In genomic region chr11:18080451-18080850, GRCh38 we compare ENCODE assay signal across 25 cellular contexts. TPM values are rescaled to one million over a fixed set of nuclear protein-coding genes. Genes with fewer than 3 reads are reported as not detected.
DNase-seq lines count a peak whose midpoint lies in the region; ATAC-seq and TF ChIP-seq lines count a peak whose summit lies in the region.
"Had no signal": no experiment of that assay in that cellular context is flagged by ENCODE, and none has a peak within 500 bp of the region (broad histone marks: within the 10 kb centered on the region; RNA-seq: fewer than 3 reads in every experiment).

No MANE protein-coding gene starts in this region.

- peaks cover 23% of the 10 kb centered on the region for H3K36me3 ChIP-seq in PC-3 (ENCODE audit: low read depth, low read length)
- peaks cover 80% of the 10 kb centered on the region for H3K36me3 ChIP-seq in OCI-LY7 (ENCODE audit: insufficient read depth, low read length)

- no peak for ATAC-seq in activated naive CD8-positive, alpha-beta T cell treated with anti-CD3 and anti-CD28 coated beads, Interleukin-2, amount 50 U/mL, for 24 hours
- ATAC-seq in PC-3: peak; percentile 27; the same call in 1 of the 2 replicates
- ATAC-seq: A549; CD8-positive, alpha-beta T cell had no signal

- H3K79me2 ChIP-seq in PC-3 (ENCODE audit: low read length) (no peaks in the 10 kb centered on the region), OCI-LY7 (ENCODE audit: insufficient read depth, low read depth, low read length) (no peaks in the 10 kb centered on the region)

- H3K9me3 Mint-ChIP-seq in activated naive CD8-positive, alpha-beta T cell treated with anti-CD3 and anti-CD28 coated beads, Interleukin-2, amount 50 U/mL, for 24 hours: no peaks in the 10 kb centered on the region
- H3K9me3 Mint-ChIP-seq in activated naive CD8-positive, alpha-beta T cell treated with anti-CD3 and anti-CD28 coated beads for 36 hours: no peaks in the 10 kb centered on the region
- H3K9me3 Mint-ChIP-seq: CD8-positive, alpha-beta T cell had no signal

- intact Hi-C loops in PC-3 (cut with micrococcal nuclease) (loop anchor here (5.0 kb wide), 1 partner anchor 88 kb away; no protein-coding TSS in a partner anchor), OCI-LY7 (cut with micrococcal nuclease; ENCODE audit: unreplicated experiment) (no loop called here)

- CTCF ChIA-PET in PC-3 (lab: Charles Lee): no interaction called here
- CTCF ChIA-PET in OCI-LY7 (lab: Charles Lee; ENCODE audit: unreplicated experiment): interaction anchor here (0.6 kb wide), 1 partner anchor 26 kb away, joined by 4 read pairs; no protein-coding TSS in a partner anchor

- no peak overlapping the region for H3K4me3 ChIP-seq in PC-3 (ENCODE audit: low read length)
- no peak overlapping the region for H3K4me3 ChIP-seq in OCI-LY7 (ENCODE audit: low read depth, low read length, poor library complexity, severe bottlenecking)
- H3K4me3 ChIP-seq: A549, Peyer's patch, SK-N-MC had no signal

- H3K27me3 ChIP-seq in PC-3 (ENCODE audit: low read length): no peaks in the 10 kb centered on the region
- H3K27me3 ChIP-seq: Peyer's patch had no signal

- H2AFZ ChIP-seq in PC-3 (ENCODE audit: low read length) (no peak overlapping the region), OCI-LY7 (ENCODE audit: low read length) (no peak overlapping the region)

- POLR2A ChIA-PET in PC-3 (lab: Charles Lee; ENCODE audit: unreplicated experiment) (no interaction called here), OCI-LY7 (lab: Charles Lee) (interaction anchor here (0.8 to 2.1 kb wide), 3 partner anchors 9 to 24 kb away, joined by 3 to 7 read pairs (median 3); no protein-coding TSS in a partner anchor)

- H3K27ac ChIP-seq in PC-3 (ENCODE audit: low read length): no peak overlapping the region
- no peak overlapping the region for H3K27ac ChIP-seq in OCI-LY7 (ENCODE audit: low read depth, low read length, poor library complexity, severe bottlenecking)
- H3K27ac ChIP-seq: A549, C4-2B, Peyer's patch, SK-N-MC had no signal

- H3K9me2 ChIP-seq in PC-3 (replicated peaks; ENCODE audit: low read length) (no peaks in the 10 kb centered on the region), OCI-LY7 (ENCODE audit: insufficient read depth, low read length) (no peaks in the 10 kb centered on the region)

- no peak overlapping the region for H3K9ac ChIP-seq in PC-3 (ENCODE audit: low read length)

- H4K20me1 ChIP-seq in PC-3 (ENCODE audit: low read length) (no peaks in the 10 kb centered on the region), OCI-LY7 (ENCODE audit: insufficient read depth, low read length) (no peaks in the 10 kb centered on the region)

- TF ChIP-seq CTCF in PC-3 (conservative IDR thresholded peaks at IDR 0.05; ENCODE audit: low read depth, low read length) (no peak), OCI-LY7 (conservative IDR thresholded peaks at IDR 0.05; ENCODE audit: low read length) (no peak)

- H3F3A ChIP-seq in PC-3 (ENCODE audit: low read length, unreplicated experiment): no peaks in the 10 kb centered on the region

- H3K4me3 Mint-ChIP-seq in activated naive CD8-positive, alpha-beta T cell treated with anti-CD3 and anti-CD28 coated beads, Interleukin-2, amount 50 U/mL, for 24 hours: no peak overlapping the region
- no peak overlapping the region for H3K4me3 Mint-ChIP-seq in activated naive CD8-positive, alpha-beta T cell treated with anti-CD3 and anti-CD28 coated beads for 36 hours
- H3K4me3 Mint-ChIP-seq: CD8-positive, alpha-beta T cell had no signal

- H3K36me3 Mint-ChIP-seq in activated naive CD8-positive, alpha-beta T cell treated with anti-CD3 and anti-CD28 coated beads, Interleukin-2, amount 50 U/mL, for 24 hours (ENCODE audit: low read depth): peaks cover 39% of the 10 kb centered on the region
- peaks cover 26% of the 10 kb centered on the region for H3K36me3 Mint-ChIP-seq in activated naive CD8-positive, alpha-beta T cell treated with anti-CD3 and anti-CD28 coated beads for 36 hours

- no peaks in the 10 kb centered on the region for H3K27me3 Mint-ChIP-seq in activated naive CD8-positive, alpha-beta T cell treated with anti-CD3 and anti-CD28 coated beads, Interleukin-2, amount 50 U/mL, for 24 hours
- H3K27me3 Mint-ChIP-seq in activated naive CD8-positive, alpha-beta T cell treated with anti-CD3 and anti-CD28 coated beads for 36 hours: no peaks in the 10 kb centered on the region

- peak overlapping the region; percentile 21 for H3K27ac Mint-ChIP-seq in activated naive CD8-positive, alpha-beta T cell treated with anti-CD3 and anti-CD28 coated beads, Interleukin-2, amount 50 U/mL, for 24 hours
- H3K27ac Mint-ChIP-seq in activated naive CD8-positive, alpha-beta T cell treated with anti-CD3 and anti-CD28 coated beads for 36 hours: no peak overlapping the region
- H3K27ac Mint-ChIP-seq: CD8-positive, alpha-beta T cell had no signal

- H3K4me2 ChIP-seq in PC-3 (ENCODE audit: low read length): no peak overlapping the region
- no peak overlapping the region for H3K4me2 ChIP-seq in OCI-LY7 (ENCODE audit: low read length)
- H3K4me2 ChIP-seq: A549 had no signal

- H3K9me3 ChIP-seq in PC-3 (ENCODE audit: low read length) (no peaks in the 10 kb centered on the region), OCI-LY7 (ENCODE audit: low read length) (no peaks in the 10 kb centered on the region)
- H3K9me3 ChIP-seq: A549, Peyer's patch had no signal

- BruUV-seq in PC-3 (replicated peaks; lab: Mats Ljungman, UMichigan): no TSS peak
- no TSS peak for BruUV-seq in OCI-LY7 (replicated peaks; lab: Mats Ljungman, UMichigan)

- peaks cover 5% of the 10 kb centered on the region for H3K4me1 Mint-ChIP-seq in activated naive CD8-positive, alpha-beta T cell treated with anti-CD3 and anti-CD28 coated beads, Interleukin-2, amount 50 U/mL, for 24 hours
- H3K4me1 Mint-ChIP-seq in activated naive CD8-positive, alpha-beta T cell treated with anti-CD3 and anti-CD28 coated beads for 36 hours: no peaks in the 10 kb centered on the region

- H3K4me1 ChIP-seq in PC-3 (ENCODE audit: insufficient read depth, low read length): peaks cover under 1% of the 10 kb centered on the region; the same call in 1 of the 2 replicates
- no peaks in the 10 kb centered on the region for H3K4me1 ChIP-seq in OCI-LY7 (ENCODE audit: insufficient read depth, low read length, poor library complexity, severe bottlenecking)
- H3K4me1 ChIP-seq: A549, Peyer's patch had no signal

- DNase-seq in activated naive CD8-positive, alpha-beta T cell treated with anti-CD3 and anti-CD28 coated beads, Interleukin-2, amount 50 U/mL, for 24 hours: no peak
- DNase-seq in activated naive CD8-positive, alpha-beta T cell treated with anti-CD3 and anti-CD28 coated beads for 36 hours: no peak
- DNase-seq in PC-3: peak; percentile 42
- peak; percentile 61 for DNase-seq in glomerular endothelial cell (ENCODE audit: extremely low read depth, low read depth, low spot score)
- DNase-seq in T-helper 1 cell: no peak
- DNase-seq in pons (ENCODE audit: low spot score): no peak
- DNase-seq in OCI-LY7 (ENCODE audit: low spot score): no peak
- DNase-seq: Calu3; CD8-positive, alpha-beta T cell; HCEC 1CT; KBM-7; MM.1S; NCI-H1417; NCI-H1694; NCI-H2081; NCI-H2171; NCI-H524 treated with DMSO at 0.1 percent for 48 hours; NCI-H82; Peyer's patch; SIG-M5 had no signal

RNA-seq across cellular contexts. Expression of gene SAAL1, which starts 25.4 kb away (rescaled TPM):
- total RNA-seq in activated naive CD8-positive, alpha-beta T cell treated with anti-CD3 and anti-CD28 coated beads for 36 hours: 10 to 100 TPM; 52.2 to 52.4 TPM
- 21.5 and 25.4 TPM in 2 replicates for total RNA-seq in PC-3 (2014; rRNA removed)
- 15.8 and 19.9 TPM in 2 replicates for total RNA-seq in glomerular endothelial cell
- 32.2 and 40.0 TPM in 2 replicates for total RNA-seq in OCI-LY7 (2014; rRNA removed; shearing (Covaris generic))
- 46.4 and 52.3 TPM in 2 replicates for total RNA-seq in OCI-LY7 (2022)

RNA-seq across cellular contexts. Expression of gene TPH1, which starts 34.4 kb away (rescaled TPM):
- 1 to 10 TPM in 1 of 2 experiments, under 1 TPM in 1; 0.46 to 1.0 TPM for total RNA-seq in activated naive CD8-positive, alpha-beta T cell treated with anti-CD3 and anti-CD28 coated beads for 36 hours
- 0.07 TPM in 1 of 2 replicates, not detected in the other for total RNA-seq in PC-3 (2014; rRNA removed)
- total RNA-seq in glomerular endothelial cell: 0.12 TPM in 1 of 2 replicates, not detected in the other
- total RNA-seq in OCI-LY7 (2014; rRNA removed; shearing (Covaris generic)): 0.19 and 0.44 TPM in 2 replicates
- total RNA-seq in OCI-LY7 (2022): 0.23 and 0.39 TPM in 2 replicates
- total RNA-seq: LHCN-M2 had no signal

RNA-seq across cellular contexts. Expression of gene MRGPRX3, which starts 51.9 kb away (rescaled TPM):
- not detected for total RNA-seq in activated naive CD8-positive, alpha-beta T cell treated with anti-CD3 and anti-CD28 coated beads for 36 hours
- total RNA-seq in PC-3 (2014; rRNA removed) (not detected in 2 replicates), glomerular endothelial cell (not detected in 2 replicates), OCI-LY7 (2022) (not detected in 2 replicates)
- not detected in 2 replicates for total RNA-seq in OCI-LY7 (2014; rRNA removed; shearing (Covaris generic))
- total RNA-seq: Calu3; CD8-positive, alpha-beta T cell; H1; LHCN-M2; Peyer's patch had no signal

Comparison
In these comparisons a context has a peak if more than half of its experiments do, and no peak if none do; other contexts are left out.
1. DNase-seq: peak in PC-3 (single experiment) and glomerular endothelial cell (single experiment); none in activated naive CD8-positive, alpha-beta T cell treated with anti-CD3 and anti-CD28 coated beads, Interleukin-2, amount 50 U/mL, for 24 hours (single experiment), activated naive CD8-positive, alpha-beta T cell treated with anti-CD3 and anti-CD28 coated beads for 36 hours (single experiment), T-helper 1 cell (0 of 5), pons (single experiment) and OCI-LY7 (single experiment).